In the genomic region with DNA sequence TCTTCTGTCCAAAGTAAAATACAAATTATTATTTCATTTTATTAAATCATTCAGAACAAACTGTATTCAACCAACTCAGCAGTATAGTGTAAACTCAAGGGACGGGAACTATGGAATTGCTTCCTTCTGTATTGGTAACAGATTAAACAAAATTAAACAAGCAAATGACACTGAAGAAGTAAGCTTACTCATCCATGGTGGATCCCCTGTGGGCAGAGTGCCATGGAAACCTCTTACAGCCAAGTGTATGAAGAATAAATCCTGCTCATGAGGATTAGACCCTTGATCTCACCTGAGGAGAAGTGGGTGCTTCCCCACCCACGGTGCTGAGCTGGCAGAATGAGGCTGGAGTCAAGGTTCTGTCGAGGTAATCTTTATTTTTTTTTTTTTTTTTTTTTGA, we compare ENCODE assay signal across 20 cellular contexts.
"Had no signal": no experiment of that assay in that cellular context is flagged by ENCODE, and none has a peak within 500 bp of the region (broad histone marks: within the 10 kb centered on the region; RNA-seq: fewer than 3 reads in every experiment).

No MANE protein-coding gene starts in this region.

- H3K4me3 Mint-ChIP-seq: activated CD8-positive, alpha-beta memory T cell treated with anti-CD3 and anti-CD28 coated beads, Interleukin-2, amount 10 ng/mL, durations not matched to agents 7 days and 5 days; activated naive CD8-positive, alpha-beta T cell treated with anti-CD3 and anti-CD28 coated beads for 36 hours; activated T-cell treated with anti-CD3 and anti-CD28 coated beads, Interleukin-2, amount 50 U/mL, for 24 hours; nephron; stimulated activated effector memory CD8-positive, alpha-beta T cell treated with anti-CD3 and anti-CD28 coated beads, Interleukin-12 subunit alpha, Interleukin-12 subunit beta, amount 100 ng/mL, for 72 hours had no signal

- DNase-seq: activated CD4-positive, alpha-beta T cell treated with anti-CD3 and anti-CD28 coated beads for 1 hour; activated CD4-positive, alpha-beta T cell treated with anti-CD3 and anti-CD28 coated beads, Interleukin-2, amount 50 U/mL, for 48 hours; activated CD8-positive, alpha-beta memory T cell treated with anti-CD3 and anti-CD28 coated beads, Interleukin-2, amount 10 ng/mL, durations not matched to agents 7 days and 5 days; activated effector memory CD4-positive, alpha-beta T cell treated with anti-CD3 and anti-CD28 coated beads, Interleukin-2, amount 50 U/mL, for 16 hours; activated naive CD8-positive, alpha-beta T cell treated with anti-CD3 and anti-CD28 coated beads for 36 hours; activated T-cell treated with anti-CD3 and anti-CD28 coated beads, Interleukin-2, amount 50 U/mL, for 24 hours; brain microvascular endothelial cell; dorsolateral prefrontal cortex; foreskin fibroblast; head of caudate nucleus; left lung; mesenchymal stem cell; occipital lobe; right lobe of liver; T1000 had no signal

- H3K27ac Mint-ChIP-seq: activated CD8-positive, alpha-beta memory T cell treated with anti-CD3 and anti-CD28 coated beads, Interleukin-2, amount 10 ng/mL, durations not matched to agents 7 days and 5 days; activated naive CD8-positive, alpha-beta T cell treated with anti-CD3 and anti-CD28 coated beads for 36 hours; activated T-cell treated with anti-CD3 and anti-CD28 coated beads, Interleukin-2, amount 50 U/mL, for 24 hours; nephron; stimulated activated effector memory CD8-positive, alpha-beta T cell treated with anti-CD3 and anti-CD28 coated beads, Interleukin-12 subunit alpha, Interleukin-12 subunit beta, amount 100 ng/mL, for 72 hours had no signal

- H3K9me3 Mint-ChIP-seq: activated naive CD8-positive, alpha-beta T cell treated with anti-CD3 and anti-CD28 coated beads for 36 hours; activated T-cell treated with anti-CD3 and anti-CD28 coated beads, Interleukin-2, amount 50 U/mL, for 24 hours; nephron; stimulated activated effector memory CD8-positive, alpha-beta T cell treated with anti-CD3 and anti-CD28 coated beads, Interleukin-12 subunit alpha, Interleukin-12 subunit beta, amount 100 ng/mL, for 72 hours had no signal

- H3K9me3 ChIP-seq: esophagus muscularis mucosa, left lung, prostate gland, right lobe of liver, tibial nerve had no signal

- H3K36me3 Mint-ChIP-seq: activated CD8-positive, alpha-beta memory T cell treated with anti-CD3 and anti-CD28 coated beads, Interleukin-2, amount 10 ng/mL, durations not matched to agents 7 days and 5 days; activated naive CD8-positive, alpha-beta T cell treated with anti-CD3 and anti-CD28 coated beads for 36 hours; stimulated activated effector memory CD8-positive, alpha-beta T cell treated with anti-CD3 and anti-CD28 coated beads, Interleukin-12 subunit alpha, Interleukin-12 subunit beta, amount 100 ng/mL, for 72 hours had no signal

- H3K4me3 ChIP-seq: dorsolateral prefrontal cortex, esophagus muscularis mucosa, left lung, prostate gland, right lobe of liver, tibial nerve had no signal

- H3K27ac ChIP-seq: brain microvascular endothelial cell, dorsolateral prefrontal cortex, esophagus muscularis mucosa, left lung, prostate gland, right lobe of liver, tibial nerve had no signal

- H3K36me3 ChIP-seq: brain microvascular endothelial cell, esophagus muscularis mucosa, left lung, prostate gland, right lobe of liver, tibial nerve had no signal

- H3K4me1 Mint-ChIP-seq: activated CD8-positive, alpha-beta memory T cell treated with anti-CD3 and anti-CD28 coated beads, Interleukin-2, amount 10 ng/mL, durations not matched to agents 7 days and 5 days; activated naive CD8-positive, alpha-beta T cell treated with anti-CD3 and anti-CD28 coated beads for 36 hours; nephron; stimulated activated effector memory CD8-positive, alpha-beta T cell treated with anti-CD3 and anti-CD28 coated beads, Interleukin-12 subunit alpha, Interleukin-12 subunit beta, amount 100 ng/mL, for 72 hours had no signal

- H3K4me1 ChIP-seq: esophagus muscularis mucosa, left lung, prostate gland, right lobe of liver, tibial nerve had no signal

- ATAC-seq: activated CD8-positive, alpha-beta memory T cell treated with anti-CD3 and anti-CD28 coated beads, Interleukin-2, amount 10 ng/mL, durations not matched to agents 7 days and 5 days; left lung; right lobe of liver; stimulated activated effector memory CD8-positive, alpha-beta T cell treated with anti-CD3 and anti-CD28 coated beads, Interleukin-12 subunit alpha, Interleukin-12 subunit beta, amount 100 ng/mL, for 72 hours had no signal

- H3K27me3 ChIP-seq: brain microvascular endothelial cell, dorsolateral prefrontal cortex, esophagus muscularis mucosa, left lung, right lobe of liver, tibial nerve had no signal
